ENCODE assay signal across 1 cellular context in the genomic region with DNA sequence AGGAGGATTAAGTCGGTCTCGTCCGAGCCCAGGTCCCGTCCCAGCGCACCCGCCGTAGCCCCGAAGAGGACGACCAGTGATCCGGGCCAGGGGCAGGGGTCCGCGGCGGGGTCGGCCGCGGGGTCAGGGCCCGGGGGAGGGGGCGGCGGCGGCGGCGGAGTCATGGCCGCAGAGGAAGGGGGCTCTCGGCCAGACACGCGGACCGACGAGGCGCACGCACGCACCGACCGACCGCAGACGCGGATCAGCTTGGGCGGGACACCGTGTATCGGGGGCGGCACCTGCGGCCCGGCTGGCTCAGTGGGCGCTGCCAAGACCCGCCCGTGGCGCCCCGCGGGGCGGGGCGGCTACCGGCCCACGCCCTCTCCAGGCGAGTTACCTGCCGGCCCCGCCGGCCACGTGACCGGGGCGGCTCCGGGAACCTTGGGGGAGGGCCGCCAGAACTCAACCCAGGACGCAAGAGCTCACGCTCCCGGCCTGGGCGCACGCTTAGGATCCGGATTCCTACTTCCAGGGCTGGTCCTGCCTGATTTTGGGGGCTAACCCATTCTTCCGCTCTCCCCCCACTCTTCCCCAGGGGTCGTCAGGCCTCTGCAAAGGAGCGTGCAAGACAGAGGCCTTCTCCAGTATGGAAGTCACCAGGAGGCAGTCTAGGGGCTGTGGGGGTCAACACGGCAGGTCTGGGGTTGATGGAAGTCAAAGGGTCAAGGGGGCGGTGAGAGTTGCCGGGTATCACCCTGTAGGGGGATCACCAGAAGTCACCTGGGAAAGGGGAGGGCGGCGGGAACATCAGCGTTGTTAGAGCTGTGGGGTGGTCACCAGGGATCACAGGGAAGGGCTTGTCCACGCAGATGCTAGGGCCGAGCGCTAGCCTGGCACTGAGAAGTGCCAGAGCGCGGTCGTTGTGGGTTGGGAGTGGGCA.
TF ChIP-seq lines count a peak whose summit lies in the region.

TSS of gene ESRP2 (minus strand) at position 246 of the 922 bp plus-strand sequence. CDS start at position 164, 82 bp downstream.

TF ChIP-seq in HEK293, 187 proteins besides CTCF, POLR2A, EP300 and RAD21 (continued from another document and continues in another):
- TF ChIP-seq, protein P1, sequence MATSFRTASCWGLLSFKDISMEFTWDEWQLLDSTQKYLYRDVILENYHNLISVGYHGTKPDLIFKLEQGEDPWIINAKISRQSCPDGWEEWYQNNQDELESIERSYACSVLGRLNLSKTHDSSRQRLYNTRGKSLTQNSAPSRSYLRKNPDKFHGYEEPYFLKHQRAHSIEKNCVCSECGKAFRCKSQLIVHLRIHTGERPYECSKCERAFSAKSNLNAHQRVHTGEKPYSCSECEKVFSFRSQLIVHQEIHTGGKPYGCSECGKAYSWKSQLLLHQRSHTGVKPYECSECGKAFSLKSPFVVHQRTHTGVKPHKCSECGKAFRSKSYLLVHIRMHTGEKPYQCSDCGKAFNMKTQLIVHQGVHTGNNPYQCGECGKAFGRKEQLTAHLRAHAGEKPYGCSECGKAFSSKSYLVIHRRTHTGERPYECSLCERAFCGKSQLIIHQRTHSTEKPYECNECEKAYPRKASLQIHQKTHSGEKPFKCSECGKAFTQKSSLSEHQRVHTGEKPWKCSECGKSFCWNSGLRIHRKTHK (tag by site-specific recombination; IDR thresholded peaks at IDR 0.05) = no peak
- TF ChIP-seq ZNF19 (tag by site-specific recombination; IDR thresholded peaks at IDR 0.05; ENCODE audit: low read depth) (no peak), TCF7L2 (IDR thresholded peaks at IDR 0.05; ENCODE audit: borderline replicate concordance, low read depth, low read length) (no peak), ZNF23 (tag by site-specific recombination; IDR thresholded peaks at IDR 0.05; ENCODE audit: borderline replicate concordance) (no peak), ZBTB44 (tag by site-specific recombination; IDR thresholded peaks at IDR 0.05) (peak; percentile 32; the same call in 1 of the 2 replicates), ZNF335 (tag by site-specific recombination; conservative IDR thresholded peaks at IDR 0.05) (no peak), ZNF311 (tag by site-specific recombination; IDR thresholded peaks at IDR 0.05; ENCODE audit: borderline replicate concordance) (no peak), GFI1B (tag by site-specific recombination; IDR thresholded peaks at IDR 0.05) (no peak), ZNF624 (tag by site-specific recombination; IDR thresholded peaks at IDR 0.05) (no peak), GLIS2 (tag by site-specific recombination; IDR thresholded peaks at IDR 0.05) (peak; percentile 62), ZNF354C (tag by site-specific recombination; IDR thresholded peaks at IDR 0.05; ENCODE audit: borderline replicate concordance, low read depth) (no peak), ZNF600 (tag by site-specific recombination; IDR thresholded peaks at IDR 0.05) (0 out of 2 replicates have a peak, but pooled peaks have one; percentile 24), ZNF561 (tag by site-specific recombination; IDR thresholded peaks at IDR 0.05; ENCODE audit: borderline replicate concordance) (peak; percentile 62; the same call in 1 of the 2 replicates), SP7 (tag by site-specific recombination; IDR thresholded peaks at IDR 0.05) (peak; percentile 10; the same call in 1 of the 2 replicates), ZNF677 (tag by site-specific recombination; IDR thresholded peaks at IDR 0.05) (no peak), KLF8 (tag by site-specific recombination; IDR thresholded peaks at IDR 0.05) (peak; percentile 51; the same call in 1 of the 2 replicates), ZNF610 (tag by site-specific recombination; IDR thresholded peaks at IDR 0.05; ENCODE audit: borderline replicate concordance) (no peak), REPIN1 (tag by site-specific recombination; IDR thresholded peaks at IDR 0.05; ENCODE audit: low read depth) (no peak), TRIM28 (IDR thresholded peaks at IDR 0.05; ENCODE audit: borderline replicate concordance, low read length) (no peak), SCRT2 (tag by site-specific recombination; IDR thresholded peaks at IDR 0.05) (no peak; the same call in 1 of the 2 replicates), ZNF169 (tag by site-specific recombination; IDR thresholded peaks at IDR 0.05) (no peak), OVOL3 (tag by site-specific recombination; IDR thresholded peaks at IDR 0.05) (no peak), SP3 (tag by site-specific recombination; IDR thresholded peaks at IDR 0.05) (peak; percentile 63), ZNF658 (tag by site-specific recombination; IDR thresholded peaks at IDR 0.05) (no peak), ZNF548 (tag by site-specific recombination; IDR thresholded peaks at IDR 0.05) (no peak), ZNF621 (tag by site-specific recombination; IDR thresholded peaks at IDR 0.05) (no peak), ZNF341 (tag by site-specific recombination; IDR thresholded peaks at IDR 0.05; ENCODE audit: low read depth) (no peak; the same call in 1 of the 2 replicates), ZNF777 (tag by site-specific recombination; IDR thresholded peaks at IDR 0.05; ENCODE audit: borderline replicate concordance) (no peak), ZSCAN30 (tag by site-specific recombination; IDR thresholded peaks at IDR 0.05) (0 out of 2 replicates have a peak, but pooled peaks have one; percentile 36), ZNF416 (tag by site-specific recombination; IDR thresholded peaks at IDR 0.05) (no peak), ZNF792 (tag by site-specific recombination; IDR thresholded peaks at IDR 0.05) (no peak), ZIC2 (tag by site-specific recombination; IDR thresholded peaks at IDR 0.05) (no peak), ZNF560 (tag by site-specific recombination; IDR thresholded peaks at IDR 0.05; ENCODE audit: borderline replicate concordance) (no peak), ATF2 (tag by site-specific recombination; IDR thresholded peaks at IDR 0.05; ENCODE audit: low read depth) (no peak), ZEB2 (tag by site-specific recombination; IDR thresholded peaks at IDR 0.05) (peak; percentile 39; the same call in 1 of the 2 replicates), ZNF626 (tag by site-specific recombination; IDR thresholded peaks at IDR 0.05) (no peak), ZNF426 (tag by site-specific recombination; IDR thresholded peaks at IDR 0.05) (no peak), ZNF701 (tag by site-specific recombination; IDR thresholded peaks at IDR 0.05) (no peak), ZBTB48 (tag by site-specific recombination; IDR thresholded peaks at IDR 0.05) (peak; percentile 82), ZNF785 (tag by site-specific recombination; IDR thresholded peaks at IDR 0.05) (no peak), ZNF488 (tag by site-specific recombination; IDR thresholded peaks at IDR 0.05) (no peak), BCL11A (tag by site-specific recombination; IDR thresholded peaks at IDR 0.05; ENCODE audit: low read depth) (peak; percentile 65; the same call in 1 of the 2 replicates), ZFP3 (tag by site-specific recombination; IDR thresholded peaks at IDR 0.05; ENCODE audit: low read depth) (no peak)
- TF ChIP-seq, protein P2, sequence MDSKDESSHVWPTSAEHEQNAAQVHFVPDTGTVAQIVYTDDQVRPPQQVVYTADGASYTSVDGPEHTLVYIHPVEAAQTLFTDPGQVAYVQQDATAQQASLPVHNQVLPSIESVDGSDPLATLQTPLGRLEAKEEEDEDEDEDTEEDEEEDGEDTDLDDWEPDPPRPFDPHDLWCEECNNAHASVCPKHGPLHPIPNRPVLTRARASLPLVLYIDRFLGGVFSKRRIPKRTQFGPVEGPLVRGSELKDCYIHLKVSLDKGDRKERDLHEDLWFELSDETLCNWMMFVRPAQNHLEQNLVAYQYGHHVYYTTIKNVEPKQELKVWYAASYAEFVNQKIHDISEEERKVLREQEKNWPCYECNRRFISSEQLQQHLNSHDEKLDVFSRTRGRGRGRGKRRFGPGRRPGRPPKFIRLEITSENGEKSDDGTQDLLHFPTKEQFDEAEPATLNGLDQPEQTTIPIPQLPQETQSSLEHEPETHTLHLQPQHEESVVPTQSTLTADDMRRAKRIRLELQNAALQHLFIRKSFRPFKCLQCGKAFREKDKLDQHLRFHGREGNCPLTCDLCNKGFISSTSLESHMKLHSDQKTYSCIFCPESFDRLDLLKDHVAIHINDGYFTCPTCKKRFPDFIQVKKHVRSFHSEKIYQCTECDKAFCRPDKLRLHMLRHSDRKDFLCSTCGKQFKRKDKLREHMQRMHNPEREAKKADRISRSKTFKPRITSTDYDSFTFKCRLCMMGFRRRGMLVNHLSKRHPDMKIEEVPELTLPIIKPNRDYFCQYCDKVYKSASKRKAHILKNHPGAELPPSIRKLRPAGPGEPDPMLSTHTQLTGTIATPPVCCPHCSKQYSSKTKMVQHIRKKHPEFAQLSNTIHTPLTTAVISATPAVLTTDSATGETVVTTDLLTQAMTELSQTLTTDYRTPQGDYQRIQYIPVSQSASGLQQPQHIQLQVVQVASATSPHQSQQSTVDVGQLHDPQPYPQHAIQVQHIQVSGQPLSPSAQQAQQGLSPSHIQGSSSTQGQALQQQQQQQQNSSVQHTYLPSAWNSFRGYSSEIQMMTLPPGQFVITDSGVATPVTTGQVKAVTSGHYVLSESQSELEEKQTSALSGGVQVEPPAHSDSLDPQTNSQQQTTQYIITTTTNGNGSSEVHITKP (tag by site-specific recombination; IDR thresholded peaks at IDR 0.05) = peak; percentile 94
- TF ChIP-seq, protein P3, sequence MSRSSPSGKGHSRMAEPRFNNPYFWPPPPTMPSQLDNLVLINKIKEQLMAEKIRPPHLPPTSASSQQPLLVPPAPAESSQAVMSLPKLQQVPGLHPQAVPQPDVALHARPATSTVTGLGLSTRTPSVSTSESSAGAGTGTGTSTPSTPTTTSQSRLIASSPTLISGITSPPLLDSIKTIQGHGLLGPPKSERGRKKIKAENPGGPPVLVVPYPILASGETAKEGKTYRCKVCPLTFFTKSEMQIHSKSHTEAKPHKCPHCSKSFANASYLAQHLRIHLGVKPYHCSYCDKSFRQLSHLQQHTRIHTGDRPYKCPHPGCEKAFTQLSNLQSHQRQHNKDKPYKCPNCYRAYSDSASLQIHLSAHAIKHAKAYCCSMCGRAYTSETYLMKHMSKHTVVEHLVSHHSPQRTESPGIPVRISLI (tag by site-specific recombination; IDR thresholded peaks at IDR 0.05) = no peak
- TF ChIP-seq, protein P4, sequence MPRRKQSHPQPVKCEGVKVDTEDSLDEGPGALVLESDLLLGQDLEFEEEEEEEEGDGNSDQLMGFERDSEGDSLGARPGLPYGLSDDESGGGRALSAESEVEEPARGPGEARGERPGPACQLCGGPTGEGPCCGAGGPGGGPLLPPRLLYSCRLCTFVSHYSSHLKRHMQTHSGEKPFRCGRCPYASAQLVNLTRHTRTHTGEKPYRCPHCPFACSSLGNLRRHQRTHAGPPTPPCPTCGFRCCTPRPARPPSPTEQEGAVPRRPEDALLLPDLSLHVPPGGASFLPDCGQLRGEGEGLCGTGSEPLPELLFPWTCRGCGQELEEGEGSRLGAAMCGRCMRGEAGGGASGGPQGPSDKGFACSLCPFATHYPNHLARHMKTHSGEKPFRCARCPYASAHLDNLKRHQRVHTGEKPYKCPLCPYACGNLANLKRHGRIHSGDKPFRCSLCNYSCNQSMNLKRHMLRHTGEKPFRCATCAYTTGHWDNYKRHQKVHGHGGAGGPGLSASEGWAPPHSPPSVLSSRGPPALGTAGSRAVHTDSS (tag by site-specific recombination; IDR thresholded peaks at IDR 0.05) = no peak
- TF ChIP-seq, protein P5, sequence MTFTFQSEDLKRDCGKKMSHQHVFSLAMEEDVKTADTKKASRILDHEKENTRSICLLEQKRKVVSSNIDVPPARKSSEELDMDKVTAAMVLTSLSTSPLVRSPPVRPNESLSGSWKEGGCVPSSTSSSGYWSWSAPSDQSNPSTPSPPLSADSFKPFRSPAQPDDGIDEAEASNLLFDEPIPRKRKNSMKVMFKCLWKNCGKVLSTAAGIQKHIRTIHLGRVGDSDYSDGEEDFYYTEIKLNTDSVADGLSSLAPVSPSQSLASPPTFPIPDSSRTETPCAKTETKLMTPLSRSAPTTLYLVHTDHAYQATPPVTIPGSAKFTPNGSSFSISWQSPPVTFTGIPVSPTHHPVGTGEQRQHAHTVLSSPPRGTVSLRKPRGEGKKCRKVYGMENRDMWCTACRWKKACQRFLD (tag by site-specific recombination; IDR thresholded peaks at IDR 0.05) = no peak
- TF ChIP-seq, protein P6, sequence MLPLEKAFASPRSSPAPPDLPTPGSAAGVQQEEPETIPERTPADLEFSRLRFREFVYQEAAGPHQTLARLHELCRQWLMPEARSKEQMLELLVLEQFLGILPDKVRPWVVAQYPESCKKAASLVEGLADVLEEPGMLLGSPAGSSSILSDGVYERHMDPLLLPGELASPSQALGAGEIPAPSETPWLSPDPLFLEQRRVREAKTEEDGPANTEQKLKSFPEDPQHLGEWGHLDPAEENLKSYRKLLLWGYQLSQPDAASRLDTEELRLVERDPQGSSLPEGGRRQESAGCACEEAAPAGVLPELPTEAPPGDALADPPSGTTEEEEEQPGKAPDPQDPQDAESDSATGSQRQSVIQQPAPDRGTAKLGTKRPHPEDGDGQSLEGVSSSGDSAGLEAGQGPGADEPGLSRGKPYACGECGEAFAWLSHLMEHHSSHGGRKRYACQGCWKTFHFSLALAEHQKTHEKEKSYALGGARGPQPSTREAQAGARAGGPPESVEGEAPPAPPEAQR (tag by site-specific recombination; IDR thresholded peaks at IDR 0.05) = no peak
